Comparison of ENCODE assay signal across 9 cellular contexts in genomic region chr14:64841121-64841611, GRCh38. TPM values are rescaled to one million over a fixed set of nuclear protein-coding genes. Genes with fewer than 3 reads are reported as not detected.
DNase-seq lines count a peak whose midpoint lies in the region; ATAC-seq, FAIRE-seq and TF ChIP-seq lines count a peak whose summit lies in the region.
"Had no signal": no experiment of that assay in that cellular context is flagged by ENCODE, and none has a peak within 500 bp of the region (broad histone marks: within the 10 kb centered on the region; RNA-seq: fewer than 3 reads in every experiment).

No MANE protein-coding gene starts in this region.

- no peak overlapping the region for H3K4me3 ChIP-seq in PC-3 (ENCODE audit: low read length)
- H3K4me3 ChIP-seq in fibroblast of lung (replicated peaks in 1 of 4; ENCODE audit: control extremely low read depth in 1 of 4, insufficient read depth in 1 of 4, low read depth in 3 of 4, low read length in 4 of 4), result no peak overlapping the region

- H3K4me1 Mint-ChIP-seq in neural crest cell, result no peaks in the 10 kb centered on the region

- H3K27ac Mint-ChIP-seq in neural crest cell (ENCODE audit: unreplicated experiment), result no peak overlapping the region

- H3F3A ChIP-seq in PC-3 (ENCODE audit: low read length, unreplicated experiment), result no peaks in the 10 kb centered on the region

- no peaks in the 10 kb centered on the region for H3K36me3 Mint-ChIP-seq in neural crest cell (ENCODE audit: low read depth)

- H3K36me3 ChIP-seq in PC-3 (ENCODE audit: low read depth, low read length), result no peaks in the 10 kb centered on the region
- no peaks in the 10 kb centered on the region for H3K36me3 ChIP-seq in fibroblast of lung (ENCODE audit: control insufficient read depth, insufficient read depth, low read length)

- peaks cover 31% of the 10 kb centered on the region for H3K27me3 ChIP-seq in PC-3 (ENCODE audit: low read length)
- H3K27me3 ChIP-seq in fibroblast of lung (ENCODE audit: control insufficient read depth, insufficient read depth, low read length), result peaks cover 25% of the 10 kb centered on the region

- H3K9me3 Mint-ChIP-seq in neural crest cell, result no peaks in the 10 kb centered on the region

- no peak overlapping the region for H3K4me2 ChIP-seq in PC-3 (ENCODE audit: low read length)
- no peak overlapping the region for H3K4me2 ChIP-seq in fibroblast of lung (ENCODE audit: extremely low read depth, insufficient read depth, low read length)

- ATAC-seq in PC-3 (peak; percentile 95), GM18520 (IDR thresholded peaks at IDR 0.05; ENCODE audit: unreplicated experiment) (no peak), HG03045 (IDR thresholded peaks at IDR 0.05; ENCODE audit: unreplicated experiment) (no peak), HG03432 (IDR thresholded peaks at IDR 0.05; ENCODE audit: unreplicated experiment) (no peak)

- H2AFZ ChIP-seq in PC-3 (ENCODE audit: low read length) (no peak overlapping the region), fibroblast of lung (ENCODE audit: low read length) (no peak overlapping the region)

- no peak overlapping the region for H3K4me3 Mint-ChIP-seq in neural crest cell

- intact Hi-C loops in PC-3 (cut with micrococcal nuclease), result loop anchor here (1.0 kb wide), 1 partner anchor 35 kb away; no protein-coding TSS in a partner anchor

- H3K9ac ChIP-seq in PC-3 (ENCODE audit: low read length) (no peak overlapping the region), fibroblast of lung (ENCODE audit: insufficient read depth, low read length) (no peak overlapping the region)

- DNase-seq in ELF-1 (ENCODE audit: low read depth, low spot score), result peak; percentile 91
- DNase-seq in PC-3, result peak; percentile 88
- peak; percentile 19 to 67 for DNase-seq in fibroblast of lung (ENCODE audit: low read depth in 2 of 2)
- no peak for DNase-seq in neural crest cell (ENCODE audit: low read depth, low spot score)
- no peak for DNase-seq in GM19239 (ENCODE audit: insufficient read length, low spot score)
- DNase-seq: NCI-H2107 had no signal

- peaks cover 25% of the 10 kb centered on the region for H3K4me1 ChIP-seq in PC-3 (ENCODE audit: insufficient read depth, low read length)
- H3K4me1 ChIP-seq in fibroblast of lung (ENCODE audit: control insufficient read depth, extremely low read depth, insufficient read depth, low read length), result no peaks in the 10 kb centered on the region

- peak; percentile 86 for TF ChIP-seq CTCF in PC-3 (conservative IDR thresholded peaks at IDR 0.05; ENCODE audit: low read depth, low read length)
- peak; percentile 11 to 35 for TF ChIP-seq CTCF in fibroblast of lung (conservative IDR thresholded peaks at IDR 0.05 in 1 of 2, IDR thresholded peaks at IDR 0.05 in 1 of 2; ENCODE audit: low read depth in 1 of 2, low read length in 2 of 2)
- TF ChIP-seq CTCF in neural crest cell (conservative IDR thresholded peaks at IDR 0.05), result peak; percentile 60

- peaks cover 66% of the 10 kb centered on the region for H3K27me3 Mint-ChIP-seq in neural crest cell (ENCODE audit: low read depth)

- FAIRE-seq in GM19239 (lab: Jason Lieb, UNC), result no peak

- no peaks in the 10 kb centered on the region for H3K9me2 ChIP-seq in PC-3 (replicated peaks; ENCODE audit: low read length)

- no peaks in the 10 kb centered on the region for H3K79me2 ChIP-seq in PC-3 (ENCODE audit: low read length)
- no peaks in the 10 kb centered on the region for H3K79me2 ChIP-seq in fibroblast of lung (ENCODE audit: control insufficient read depth, insufficient read depth, low read length)

- no peaks in the 10 kb centered on the region for H4K20me1 ChIP-seq in PC-3 (ENCODE audit: low read length)
- no peaks in the 10 kb centered on the region for H4K20me1 ChIP-seq in fibroblast of lung (ENCODE audit: control insufficient read depth, extremely low read depth, insufficient read depth, low read length)

- H3K27ac ChIP-seq in PC-3 (ENCODE audit: low read length), result no peak overlapping the region
- no peak overlapping the region for H3K27ac ChIP-seq in fibroblast of lung (ENCODE audit: insufficient read depth, low read length)

- no TSS peak for BruUV-seq in PC-3 (replicated peaks; lab: Mats Ljungman, UMichigan)

- CTCF ChIA-PET in PC-3 (lab: Charles Lee), result interaction anchor here (0.6 to 1.4 kb wide), 12 partner anchors 12 to 484 kb away, joined by 3 to 11 read pairs (median 3); no protein-coding TSS in a partner anchor

- POLR2A ChIA-PET in PC-3 (lab: Charles Lee; ENCODE audit: unreplicated experiment), result no interaction called here

- no peaks in the 10 kb centered on the region for H3K9me3 ChIP-seq in PC-3 (ENCODE audit: low read length)
- H3K9me3 ChIP-seq in fibroblast of lung (ENCODE audit: control insufficient read depth, insufficient read depth, low read depth, low read length), result no peaks in the 10 kb centered on the region

RNA-seq across cellular contexts. Expression of gene SPTB, which starts 38.5 kb away (rescaled TPM):
- total RNA-seq in PC-3 (2014; rRNA removed) (2.3 and 3.6 TPM in 2 replicates), fibroblast of lung (under 0.01 TPM in 1 of 2 replicates, not detected in the other), neural crest cell (0.16 and 0.18 TPM in 2 replicates)
- polyA plus RNA-seq in fibroblast of lung, result 0.01 TPM in 1 of 2 replicates, not detected in the other
- polyA plus RNA-seq in fibroblast of lung (2012), result 0.05 TPM in 1 of 2 replicates, not detected in the other
- polyA minus RNA-seq in fibroblast of lung (ENCODE audit: low replicate concordance), result not detected in 2 replicates

Comparison
In these comparisons a context has a peak if more than half of its experiments do, and no peak if none do; other contexts are left out.
1. DNase-seq: peak in ELF-1 (single experiment), PC-3 (single experiment) and fibroblast of lung (2 of 2); none in neural crest cell (single experiment) and GM19239 (single experiment).
2. CTCF ChIP-seq: peak in every context shown above with its lines; median percentile 86 in PC-3; 60 in neural crest cell; 23 in fibroblast of lung.